In genomic region chr13:92537485-92537884, GRCh38 we compare ENCODE assay signal across 23 cellular contexts.
"Had no signal": no experiment of that assay in that cellular context is flagged by ENCODE, and none has a peak within 500 bp of the region (broad histone marks: within the 10 kb centered on the region; RNA-seq: fewer than 3 reads in every experiment).

No MANE protein-coding gene starts in this region.

- H3K27ac ChIP-seq: ascending aorta, coronary artery, left ventricle myocardium inferior, ovary, prostate gland, right atrium auricular region, thyroid gland had no signal

- H3K9me3 ChIP-seq: ascending aorta, ovary, prostate gland, right atrium auricular region, thyroid gland had no signal

- ATAC-seq: activated CD8-positive, alpha-beta memory T cell treated with anti-CD3 and anti-CD28 coated beads, Interleukin-2, amount 10 ng/mL, durations not matched to agents 7 days and 5 days; natural killer cell had no signal

- FAIRE-seq: bronchial epithelial cell, urothelium cell line had no signal

- H3K4me1 Mint-ChIP-seq: activated CD4-positive, alpha-beta memory T cell treated with anti-CD3 and anti-CD28 coated beads, Interleukin-2, amount 10 ng/mL, durations not matched to agents 7 days and 5 days; activated CD8-positive, alpha-beta memory T cell treated with anti-CD3 and anti-CD28 coated beads, Interleukin-2, amount 10 ng/mL, durations not matched to agents 7 days and 5 days; activated naive CD4-positive, alpha-beta T cell treated with anti-CD3 and anti-CD28 coated beads, Interleukin-2, amount 50 U/mL, for 24 hours; endodermal cell; immature natural killer cell; natural killer cell had no signal

- H3K36me3 ChIP-seq: ascending aorta, left ventricle myocardium inferior, ovary, prostate gland, right atrium auricular region, thyroid gland had no signal

- DNase-seq: activated CD4-positive, alpha-beta memory T cell treated with anti-CD3 and anti-CD28 coated beads, Interleukin-2, amount 10 ng/mL, durations not matched to agents 7 days and 5 days; activated CD4-positive, alpha-beta T cell treated with anti-CD3 and anti-CD28 coated beads for 48 hours; activated CD8-positive, alpha-beta memory T cell treated with anti-CD3 and anti-CD28 coated beads, Interleukin-2, amount 10 ng/mL, durations not matched to agents 7 days and 5 days; activated gamma-delta T cell; activated T-cell treated with anti-CD3 and anti-CD28 coated beads for 4 hours; endodermal cell; foreskin fibroblast; immature natural killer cell; kidney glomerular epithelial cell; left ventricle myocardium inferior; midbrain; natural killer cell; ovary; substantia nigra; thyroid gland had no signal

- H3K27me3 ChIP-seq: ascending aorta, ovary, right atrium auricular region, thyroid gland had no signal

- H3K4me1 ChIP-seq: ascending aorta, left ventricle myocardium inferior, prostate gland, right atrium auricular region, thyroid gland had no signal

- H3K4me3 Mint-ChIP-seq: activated CD4-positive, alpha-beta memory T cell treated with anti-CD3 and anti-CD28 coated beads, Interleukin-2, amount 10 ng/mL, durations not matched to agents 7 days and 5 days; activated CD8-positive, alpha-beta memory T cell treated with anti-CD3 and anti-CD28 coated beads, Interleukin-2, amount 10 ng/mL, durations not matched to agents 7 days and 5 days; activated naive CD4-positive, alpha-beta T cell treated with anti-CD3 and anti-CD28 coated beads, Interleukin-2, amount 50 U/mL, for 24 hours; endodermal cell; immature natural killer cell; natural killer cell; stimulated activated naive CD8-positive, alpha-beta T cell treated with anti-CD3 and anti-CD28 coated beads, Interleukin-15, Interleukin-2, amounts not matched to agents 100 ng/mL and 50 ng/mL, for 24 hours had no signal

- H3K4me3 ChIP-seq: ascending aorta, coronary artery, left ventricle myocardium inferior, ovary, prostate gland, right atrium auricular region, thyroid gland had no signal

- H3K27me3 Mint-ChIP-seq: activated CD4-positive, alpha-beta memory T cell treated with anti-CD3 and anti-CD28 coated beads, Interleukin-2, amount 10 ng/mL, durations not matched to agents 7 days and 5 days; activated CD8-positive, alpha-beta memory T cell treated with anti-CD3 and anti-CD28 coated beads, Interleukin-2, amount 10 ng/mL, durations not matched to agents 7 days and 5 days; activated naive CD4-positive, alpha-beta T cell treated with anti-CD3 and anti-CD28 coated beads, Interleukin-2, amount 50 U/mL, for 24 hours; stimulated activated naive CD8-positive, alpha-beta T cell treated with anti-CD3 and anti-CD28 coated beads, Interleukin-15, Interleukin-2, amounts not matched to agents 100 ng/mL and 50 ng/mL, for 24 hours had no signal

- H3K36me3 Mint-ChIP-seq: activated CD8-positive, alpha-beta memory T cell treated with anti-CD3 and anti-CD28 coated beads, Interleukin-2, amount 10 ng/mL, durations not matched to agents 7 days and 5 days; activated naive CD4-positive, alpha-beta T cell treated with anti-CD3 and anti-CD28 coated beads, Interleukin-2, amount 50 U/mL, for 24 hours; immature natural killer cell; natural killer cell had no signal

- H3K27ac Mint-ChIP-seq: activated CD4-positive, alpha-beta memory T cell treated with anti-CD3 and anti-CD28 coated beads, Interleukin-2, amount 10 ng/mL, durations not matched to agents 7 days and 5 days; activated CD8-positive, alpha-beta memory T cell treated with anti-CD3 and anti-CD28 coated beads, Interleukin-2, amount 10 ng/mL, durations not matched to agents 7 days and 5 days; activated naive CD4-positive, alpha-beta T cell treated with anti-CD3 and anti-CD28 coated beads, Interleukin-2, amount 50 U/mL, for 24 hours; endodermal cell; immature natural killer cell; natural killer cell; stimulated activated naive CD8-positive, alpha-beta T cell treated with anti-CD3 and anti-CD28 coated beads, Interleukin-15, Interleukin-2, amounts not matched to agents 100 ng/mL and 50 ng/mL, for 24 hours had no signal

- H3K9me3 Mint-ChIP-seq: activated CD4-positive, alpha-beta memory T cell treated with anti-CD3 and anti-CD28 coated beads, Interleukin-2, amount 10 ng/mL, durations not matched to agents 7 days and 5 days; activated naive CD4-positive, alpha-beta T cell treated with anti-CD3 and anti-CD28 coated beads, Interleukin-2, amount 50 U/mL, for 24 hours; endodermal cell; stimulated activated naive CD8-positive, alpha-beta T cell treated with anti-CD3 and anti-CD28 coated beads, Interleukin-15, Interleukin-2, amounts not matched to agents 100 ng/mL and 50 ng/mL, for 24 hours had no signal
